Comparison of ENCODE assay signal across 1 cellular context in the genomic region with DNA sequence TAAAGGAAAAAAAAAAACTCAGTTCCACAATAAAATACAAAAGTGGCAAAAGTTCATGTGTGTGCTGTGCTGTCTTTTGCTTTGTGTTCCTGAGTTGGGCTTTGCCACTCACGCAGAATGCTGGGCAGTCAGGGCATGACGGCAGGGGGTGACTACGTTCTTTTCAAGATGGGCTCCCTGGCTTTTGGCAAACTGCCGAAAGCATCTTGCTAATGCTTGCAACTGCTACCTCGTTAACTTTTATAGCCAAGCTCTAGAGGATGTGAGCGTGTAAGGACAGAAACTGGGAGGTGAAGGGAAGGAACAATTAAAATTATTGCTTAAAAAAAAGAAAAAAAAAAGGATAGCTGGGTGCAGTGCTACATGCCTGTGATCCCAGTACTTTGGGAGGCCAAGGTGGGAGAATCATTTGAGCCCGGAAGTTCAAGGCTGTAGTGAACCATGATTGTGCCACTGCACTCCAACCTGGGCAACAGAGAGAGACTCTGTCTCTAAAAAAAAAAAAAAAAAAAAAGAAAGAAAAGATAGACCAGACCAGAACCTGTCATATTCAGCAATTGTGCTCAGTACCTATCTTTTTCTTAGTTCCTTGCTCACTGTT.
TF ChIP-seq lines count a peak whose summit lies in the region.

No MANE protein-coding gene starts in this region.

TF ChIP-seq in HEK293, 187 proteins besides CTCF, POLR2A, EP300 and RAD21 (continued from another document and continues in another):
- no peak for TF ChIP-seq RBAK (tag by site-specific recombination; IDR thresholded peaks at IDR 0.05)
- TF ChIP-seq ZNF670 (tag by site-specific recombination; IDR thresholded peaks at IDR 0.05; ENCODE audit: low read depth) = no peak
- 0 out of 2 replicates have a peak, but pooled peaks have one; percentile 28 for TF ChIP-seq ZNF2 (tag by site-specific recombination; IDR thresholded peaks at IDR 0.05)
- TF ChIP-seq IKZF3 (tag by site-specific recombination; IDR thresholded peaks at IDR 0.05) = peak; percentile 62
- TF ChIP-seq, protein P1, sequence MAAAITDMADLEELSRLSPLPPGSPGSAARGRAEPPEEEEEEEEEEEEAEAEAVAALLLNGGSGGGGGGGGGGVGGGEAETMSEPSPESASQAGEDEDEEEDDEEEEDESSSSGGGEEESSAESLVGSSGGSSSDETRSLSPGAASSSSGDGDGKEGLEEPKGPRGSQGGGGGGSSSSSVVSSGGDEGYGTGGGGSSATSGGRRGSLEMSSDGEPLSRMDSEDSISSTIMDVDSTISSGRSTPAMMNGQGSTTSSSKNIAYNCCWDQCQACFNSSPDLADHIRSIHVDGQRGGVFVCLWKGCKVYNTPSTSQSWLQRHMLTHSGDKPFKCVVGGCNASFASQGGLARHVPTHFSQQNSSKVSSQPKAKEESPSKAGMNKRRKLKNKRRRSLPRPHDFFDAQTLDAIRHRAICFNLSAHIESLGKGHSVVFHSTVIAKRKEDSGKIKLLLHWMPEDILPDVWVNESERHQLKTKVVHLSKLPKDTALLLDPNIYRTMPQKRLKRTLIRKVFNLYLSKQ (tag by site-specific recombination; IDR thresholded peaks at IDR 0.05; ENCODE audit: borderline replicate concordance) = no peak
- TF ChIP-seq, protein P2, sequence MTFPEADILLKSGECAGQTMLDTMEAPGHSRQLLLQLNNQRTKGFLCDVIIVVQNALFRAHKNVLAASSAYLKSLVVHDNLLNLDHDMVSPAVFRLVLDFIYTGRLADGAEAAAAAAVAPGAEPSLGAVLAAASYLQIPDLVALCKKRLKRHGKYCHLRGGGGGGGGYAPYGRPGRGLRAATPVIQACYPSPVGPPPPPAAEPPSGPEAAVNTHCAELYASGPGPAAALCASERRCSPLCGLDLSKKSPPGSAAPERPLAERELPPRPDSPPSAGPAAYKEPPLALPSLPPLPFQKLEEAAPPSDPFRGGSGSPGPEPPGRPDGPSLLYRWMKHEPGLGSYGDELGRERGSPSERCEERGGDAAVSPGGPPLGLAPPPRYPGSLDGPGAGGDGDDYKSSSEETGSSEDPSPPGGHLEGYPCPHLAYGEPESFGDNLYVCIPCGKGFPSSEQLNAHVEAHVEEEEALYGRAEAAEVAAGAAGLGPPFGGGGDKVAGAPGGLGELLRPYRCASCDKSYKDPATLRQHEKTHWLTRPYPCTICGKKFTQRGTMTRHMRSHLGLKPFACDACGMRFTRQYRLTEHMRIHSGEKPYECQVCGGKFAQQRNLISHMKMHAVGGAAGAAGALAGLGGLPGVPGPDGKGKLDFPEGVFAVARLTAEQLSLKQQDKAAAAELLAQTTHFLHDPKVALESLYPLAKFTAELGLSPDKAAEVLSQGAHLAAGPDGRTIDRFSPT (tag by site-specific recombination; IDR thresholded peaks at IDR 0.05) = peak; percentile 80; the same call in 1 of the 2 replicates
- TF ChIP-seq ZNF23 (tag by site-specific recombination; IDR thresholded peaks at IDR 0.05; ENCODE audit: borderline replicate concordance) = no peak
- no peak for TF ChIP-seq ZNF623 (tag by site-specific recombination; IDR thresholded peaks at IDR 0.05)
- TF ChIP-seq, protein P3, sequence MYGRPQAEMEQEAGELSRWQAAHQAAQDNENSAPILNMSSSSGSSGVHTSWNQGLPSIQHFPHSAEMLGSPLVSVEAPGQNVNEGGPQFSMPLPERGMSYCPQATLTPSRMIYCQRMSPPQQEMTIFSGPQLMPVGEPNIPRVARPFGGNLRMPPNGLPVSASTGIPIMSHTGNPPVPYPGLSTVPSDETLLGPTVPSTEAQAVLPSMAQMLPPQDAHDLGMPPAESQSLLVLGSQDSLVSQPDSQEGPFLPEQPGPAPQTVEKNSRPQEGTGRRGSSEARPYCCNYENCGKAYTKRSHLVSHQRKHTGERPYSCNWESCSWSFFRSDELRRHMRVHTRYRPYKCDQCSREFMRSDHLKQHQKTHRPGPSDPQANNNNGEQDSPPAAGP (tag by site-specific recombination; IDR thresholded peaks at IDR 0.05) = no peak
- TF ChIP-seq ZNF626 (tag by site-specific recombination; IDR thresholded peaks at IDR 0.05) = no peak
- TF ChIP-seq, protein P4, sequence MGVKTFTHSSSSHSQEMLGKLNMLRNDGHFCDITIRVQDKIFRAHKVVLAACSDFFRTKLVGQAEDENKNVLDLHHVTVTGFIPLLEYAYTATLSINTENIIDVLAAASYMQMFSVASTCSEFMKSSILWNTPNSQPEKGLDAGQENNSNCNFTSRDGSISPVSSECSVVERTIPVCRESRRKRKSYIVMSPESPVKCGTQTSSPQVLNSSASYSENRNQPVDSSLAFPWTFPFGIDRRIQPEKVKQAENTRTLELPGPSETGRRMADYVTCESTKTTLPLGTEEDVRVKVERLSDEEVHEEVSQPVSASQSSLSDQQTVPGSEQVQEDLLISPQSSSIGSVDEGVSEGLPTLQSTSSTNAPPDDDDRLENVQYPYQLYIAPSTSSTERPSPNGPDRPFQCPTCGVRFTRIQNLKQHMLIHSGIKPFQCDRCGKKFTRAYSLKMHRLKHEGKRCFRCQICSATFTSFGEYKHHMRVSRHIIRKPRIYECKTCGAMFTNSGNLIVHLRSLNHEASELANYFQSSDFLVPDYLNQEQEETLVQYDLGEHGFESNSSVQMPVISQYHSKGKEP (tag by site-specific recombination; IDR thresholded peaks at IDR 0.05) = peak; percentile 99
- TF ChIP-seq ZNF132 (tag by site-specific recombination; IDR thresholded peaks at IDR 0.05; ENCODE audit: borderline replicate concordance) = no peak
- peak; percentile 57 for TF ChIP-seq ZEB2 (tag by site-specific recombination; IDR thresholded peaks at IDR 0.05)
- TF ChIP-seq ZNF585B (tag by site-specific recombination; IDR thresholded peaks at IDR 0.05) = no peak
- TF ChIP-seq ZNF629 (tag by site-specific recombination; IDR thresholded peaks at IDR 0.05) = peak; percentile 50
- TF ChIP-seq ZSCAN16 (tag by site-specific recombination; IDR thresholded peaks at IDR 0.05) = no peak
- no peak for TF ChIP-seq ZBTB21 (tag by site-specific recombination; IDR thresholded peaks at IDR 0.05)
- no peak for TF ChIP-seq ZNF221 (tag by site-specific recombination; IDR thresholded peaks at IDR 0.05; ENCODE audit: borderline replicate concordance)
- TF ChIP-seq ZNF664 (tag by site-specific recombination; IDR thresholded peaks at IDR 0.05) = no peak
- no peak for TF ChIP-seq ZSCAN23 (tag by site-specific recombination; IDR thresholded peaks at IDR 0.05)
- no peak for TF ChIP-seq ZNF174 (tag by site-specific recombination; IDR thresholded peaks at IDR 0.05)
- TF ChIP-seq ZNF354C (tag by site-specific recombination; IDR thresholded peaks at IDR 0.05; ENCODE audit: borderline replicate concordance, low read depth) = no peak
- no peak for TF ChIP-seq SCRT1 (tag by site-specific recombination; IDR thresholded peaks at IDR 0.05; ENCODE audit: borderline replicate concordance)
- TF ChIP-seq, protein P5, sequence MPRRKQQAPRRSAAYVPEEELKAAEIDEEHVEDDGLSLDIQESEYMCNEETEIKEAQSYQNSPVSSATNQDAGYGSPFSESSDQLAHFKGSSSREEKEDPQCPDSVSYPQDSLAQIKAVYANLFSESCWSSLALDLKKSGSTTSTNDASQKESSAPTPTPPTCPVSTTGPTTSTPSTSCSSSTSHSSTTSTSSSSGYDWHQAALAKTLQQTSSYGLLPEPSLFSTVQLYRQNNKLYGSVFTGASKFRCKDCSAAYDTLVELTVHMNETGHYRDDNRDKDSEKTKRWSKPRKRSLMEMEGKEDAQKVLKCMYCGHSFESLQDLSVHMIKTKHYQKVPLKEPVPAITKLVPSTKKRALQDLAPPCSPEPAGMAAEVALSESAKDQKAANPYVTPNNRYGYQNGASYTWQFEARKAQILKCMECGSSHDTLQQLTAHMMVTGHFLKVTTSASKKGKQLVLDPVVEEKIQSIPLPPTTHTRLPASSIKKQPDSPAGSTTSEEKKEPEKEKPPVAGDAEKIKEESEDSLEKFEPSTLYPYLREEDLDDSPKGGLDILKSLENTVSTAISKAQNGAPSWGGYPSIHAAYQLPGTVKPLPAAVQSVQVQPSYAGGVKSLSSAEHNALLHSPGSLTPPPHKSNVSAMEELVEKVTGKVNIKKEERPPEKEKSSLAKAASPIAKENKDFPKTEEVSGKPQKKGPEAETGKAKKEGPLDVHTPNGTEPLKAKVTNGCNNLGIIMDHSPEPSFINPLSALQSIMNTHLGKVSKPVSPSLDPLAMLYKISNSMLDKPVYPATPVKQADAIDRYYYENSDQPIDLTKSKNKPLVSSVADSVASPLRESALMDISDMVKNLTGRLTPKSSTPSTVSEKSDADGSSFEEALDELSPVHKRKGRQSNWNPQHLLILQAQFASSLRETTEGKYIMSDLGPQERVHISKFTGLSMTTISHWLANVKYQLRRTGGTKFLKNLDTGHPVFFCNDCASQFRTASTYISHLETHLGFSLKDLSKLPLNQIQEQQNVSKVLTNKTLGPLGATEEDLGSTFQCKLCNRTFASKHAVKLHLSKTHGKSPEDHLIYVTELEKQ (tag by site-specific recombination; IDR thresholded peaks at IDR 0.05; ENCODE audit: borderline replicate concordance) = no peak
- TF ChIP-seq ZSCAN30 (tag by site-specific recombination; IDR thresholded peaks at IDR 0.05) = peak; percentile 85; the same call in 1 of the 2 replicates
- no peak for TF ChIP-seq GLI2 (tag by site-specific recombination; IDR thresholded peaks at IDR 0.05; ENCODE audit: borderline replicate concordance, low read depth)
- no peak for TF ChIP-seq ZNF560 (tag by site-specific recombination; IDR thresholded peaks at IDR 0.05; ENCODE audit: borderline replicate concordance)
- TF ChIP-seq ZNF555 (tag by site-specific recombination; conservative IDR thresholded peaks at IDR 0.05) = no peak
- no peak for TF ChIP-seq OVOL3 (tag by site-specific recombination; IDR thresholded peaks at IDR 0.05)
- no peak for TF ChIP-seq GFI1B (tag by site-specific recombination; IDR thresholded peaks at IDR 0.05)
- TF ChIP-seq ZNF211 (tag by site-specific recombination; IDR thresholded peaks at IDR 0.05; ENCODE audit: low read depth) = no peak
- peak; percentile 88 for TF ChIP-seq GLIS1 (tag by site-specific recombination; IDR thresholded peaks at IDR 0.05)
- no peak for TF ChIP-seq KLF10 (tag by site-specific recombination; IDR thresholded peaks at IDR 0.05)
- TF ChIP-seq ZBTB17 (tag by site-specific recombination; IDR thresholded peaks at IDR 0.05) = peak; percentile 58
- TF ChIP-seq, protein P6, sequence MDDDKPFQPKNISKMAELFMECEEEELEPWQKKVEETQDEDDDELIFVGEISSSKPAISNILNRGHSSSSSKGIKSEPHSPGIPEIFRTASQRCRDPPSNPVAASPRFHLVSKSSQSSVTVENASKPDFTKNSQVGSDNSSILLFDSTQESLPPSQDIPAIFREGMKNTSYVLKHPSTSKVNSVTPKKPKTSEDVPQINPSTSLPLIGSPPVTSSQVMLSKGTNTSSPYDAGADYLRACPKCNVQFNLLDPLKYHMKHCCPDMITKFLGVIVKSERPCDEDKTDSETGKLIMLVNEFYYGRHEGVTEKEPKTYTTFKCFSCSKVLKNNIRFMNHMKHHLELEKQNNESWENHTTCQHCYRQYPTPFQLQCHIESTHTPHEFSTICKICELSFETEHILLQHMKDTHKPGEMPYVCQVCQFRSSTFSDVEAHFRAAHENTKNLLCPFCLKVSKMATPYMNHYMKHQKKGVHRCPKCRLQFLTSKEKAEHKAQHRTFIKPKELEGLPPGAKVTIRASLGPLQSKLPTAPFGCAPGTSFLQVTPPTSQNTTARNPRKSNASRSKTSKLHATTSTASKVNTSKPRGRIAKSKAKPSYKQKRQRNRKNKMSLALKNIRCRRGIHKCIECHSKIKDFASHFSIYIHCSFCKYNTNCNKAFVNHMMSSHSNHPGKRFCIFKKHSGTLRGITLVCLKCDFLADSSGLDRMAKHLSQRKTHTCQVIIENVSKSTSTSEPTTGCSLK (tag by site-specific recombination; IDR thresholded peaks at IDR 0.05) = no peak
- TF ChIP-seq ZNF10 (tag by site-specific recombination; IDR thresholded peaks at IDR 0.05) = peak; percentile 99
- TF ChIP-seq ZNF416 (tag by site-specific recombination; IDR thresholded peaks at IDR 0.05) = no peak
- TF ChIP-seq ZNF658 (tag by site-specific recombination; IDR thresholded peaks at IDR 0.05) = no peak
- TF ChIP-seq, protein P7, sequence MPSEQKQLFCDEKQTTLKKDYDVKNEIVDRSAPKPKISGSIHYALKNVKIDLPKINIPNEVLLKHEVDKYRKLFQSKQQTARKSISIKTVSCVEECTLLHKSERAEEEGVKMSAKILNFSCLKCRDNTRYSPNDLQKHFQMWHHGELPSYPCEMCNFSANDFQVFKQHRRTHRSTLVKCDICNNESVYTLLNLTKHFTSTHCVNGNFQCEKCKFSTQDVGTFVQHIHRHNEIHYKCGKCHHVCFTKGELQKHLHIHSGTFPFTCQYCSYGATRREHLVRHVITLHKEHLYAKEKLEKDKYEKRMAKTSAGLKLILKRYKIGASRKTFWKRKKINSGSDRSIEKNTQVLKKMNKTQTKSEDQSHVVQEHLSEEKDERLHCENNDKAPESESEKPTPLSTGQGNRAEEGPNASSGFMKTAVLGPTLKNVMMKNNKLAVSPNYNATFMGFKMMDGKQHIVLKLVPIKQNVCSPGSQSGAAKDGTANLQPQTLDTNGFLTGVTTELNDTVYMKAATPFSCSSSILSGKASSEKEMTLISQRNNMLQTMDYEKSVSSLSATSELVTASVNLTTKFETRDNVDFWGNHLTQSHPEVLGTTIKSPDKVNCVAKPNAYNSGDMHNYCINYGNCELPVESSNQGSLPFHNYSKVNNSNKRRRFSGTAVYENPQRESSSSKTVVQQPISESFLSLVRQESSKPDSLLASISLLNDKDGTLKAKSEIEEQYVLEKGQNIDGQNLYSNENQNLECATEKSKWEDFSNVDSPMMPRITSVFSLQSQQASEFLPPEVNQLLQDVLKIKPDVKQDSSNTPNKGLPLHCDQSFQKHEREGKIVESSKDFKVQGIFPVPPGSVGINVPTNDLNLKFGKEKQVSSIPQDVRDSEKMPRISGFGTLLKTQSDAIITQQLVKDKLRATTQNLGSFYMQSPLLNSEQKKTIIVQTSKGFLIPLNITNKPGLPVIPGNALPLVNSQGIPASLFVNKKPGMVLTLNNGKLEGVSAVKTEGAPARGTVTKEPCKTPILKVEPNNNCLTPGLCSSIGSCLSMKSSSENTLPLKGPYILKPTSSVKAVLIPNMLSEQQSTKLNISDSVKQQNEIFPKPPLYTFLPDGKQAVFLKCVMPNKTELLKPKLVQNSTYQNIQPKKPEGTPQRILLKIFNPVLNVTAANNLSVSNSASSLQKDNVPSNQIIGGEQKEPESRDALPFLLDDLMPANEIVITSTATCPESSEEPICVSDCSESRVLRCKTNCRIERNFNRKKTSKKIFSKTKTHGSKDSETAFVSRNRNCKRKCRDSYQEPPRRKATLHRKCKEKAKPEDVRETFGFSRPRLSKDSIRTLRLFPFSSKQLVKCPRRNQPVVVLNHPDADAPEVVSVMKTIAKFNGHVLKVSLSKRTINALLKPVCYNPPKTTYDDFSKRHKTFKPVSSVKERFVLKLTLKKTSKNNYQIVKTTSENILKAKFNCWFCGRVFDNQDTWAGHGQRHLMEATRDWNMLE (tag by site-specific recombination; conservative IDR thresholded peaks at IDR 0.05; ENCODE audit: low read depth) = no peak; the same call in 1 of the 2 replicates
- TF ChIP-seq ZNF544 (tag by site-specific recombination; IDR thresholded peaks at IDR 0.05) = no peak
- TF ChIP-seq ZNF558 (tag by site-specific recombination; IDR thresholded peaks at IDR 0.05) = no peak
- no peak for TF ChIP-seq ZNF776 (tag by site-specific recombination; IDR thresholded peaks at IDR 0.05; ENCODE audit: borderline replicate concordance)
- TF ChIP-seq ZNF138 (tag by site-specific recombination; IDR thresholded peaks at IDR 0.05; ENCODE audit: borderline replicate concordance) = no peak
- TF ChIP-seq ZNF610 (tag by site-specific recombination; IDR thresholded peaks at IDR 0.05; ENCODE audit: borderline replicate concordance) = peak; percentile 47; the same call in 1 of the 2 replicates
- no peak for TF ChIP-seq ZNF571 (tag by site-specific recombination; IDR thresholded peaks at IDR 0.05)
- TF ChIP-seq ZXDB (tag by site-specific recombination; IDR thresholded peaks at IDR 0.05) = peak; percentile 59; the same call in 1 of the 2 replicates
- TF ChIP-seq ZIC2 (tag by site-specific recombination; IDR thresholded peaks at IDR 0.05) = peak; percentile 50
- no peak for TF ChIP-seq ZNF785 (tag by site-specific recombination; IDR thresholded peaks at IDR 0.05)
